Comparison of ENCODE assay signal across 2 cellular contexts in the genomic region with DNA sequence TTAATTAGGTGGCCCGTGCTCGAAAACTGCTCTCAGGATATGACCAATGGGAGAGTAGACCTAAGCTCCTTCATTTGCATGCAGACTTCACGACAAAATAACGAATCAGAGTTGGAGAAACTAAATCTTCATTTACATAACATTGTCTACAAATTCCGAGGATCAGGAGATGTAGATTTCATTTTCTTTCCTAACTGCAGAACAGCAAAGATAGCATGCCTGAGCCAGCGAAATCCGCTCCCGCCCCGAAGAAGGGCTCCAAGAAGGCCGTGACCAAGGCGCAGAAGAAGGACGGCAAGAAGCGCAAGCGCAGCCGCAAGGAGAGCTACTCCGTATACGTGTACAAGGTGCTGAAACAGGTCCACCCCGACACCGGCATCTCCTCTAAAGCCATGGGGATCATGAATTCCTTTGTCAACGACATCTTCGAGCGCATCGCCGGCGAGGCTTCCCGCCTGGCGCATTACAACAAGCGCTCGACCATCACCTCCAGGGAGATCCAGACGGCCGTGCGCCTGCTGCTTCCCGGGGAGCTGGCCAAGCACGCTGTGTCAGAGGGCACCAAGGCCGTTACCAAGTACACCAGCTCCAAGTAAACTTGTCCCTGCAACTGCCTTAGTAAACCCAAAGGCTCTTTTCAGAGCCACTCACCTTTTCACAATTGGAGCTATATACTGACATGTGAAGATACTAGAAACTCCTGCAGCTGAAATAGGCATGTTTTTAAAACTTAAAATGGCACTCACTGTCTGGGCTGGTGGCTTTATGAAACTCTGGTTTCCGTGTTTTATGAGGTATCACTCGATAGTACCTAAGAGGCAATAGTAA.
TF ChIP-seq lines count a peak whose summit lies in the region.

No MANE protein-coding gene starts in this region.

TF ChIP-seq in GM12891, 5 proteins besides CTCF, POLR2A, EP300 and RAD21:
- peak; percentile 76 for TF ChIP-seq POU2F2 (IDR thresholded peaks at IDR 0.05; ENCODE audit: low read depth, low read length)
- peak; percentile 75 for TF ChIP-seq POLR2AphosphoS5 (IDR thresholded peaks at IDR 0.05; ENCODE audit: low read depth, low read length)
- no peak for TF ChIP-seq SPI1 (IDR thresholded peaks at IDR 0.05; ENCODE audit: low read depth, low read length)
- no peak for TF ChIP-seq TAF1 (IDR thresholded peaks at IDR 0.05; ENCODE audit: low read depth, low read length)

TF ChIP-seq in H1, 55 proteins besides CTCF, POLR2A, EP300 and RAD21:
- TF ChIP-seq ASH2L (IDR thresholded peaks at IDR 0.05; ENCODE audit: low read length) (no peak), TEAD4 (IDR thresholded peaks at IDR 0.05; ENCODE audit: low read depth, low read length) (peak; percentile 45), EZH2 (IDR thresholded peaks at IDR 0.05; ENCODE audit: low read depth, low read length, severe bottlenecking) (no peak), CTBP2 (IDR thresholded peaks at IDR 0.05; ENCODE audit: borderline replicate concordance, insufficient read depth, insufficient read length, low read length) (no peak), SAP30 (IDR thresholded peaks at IDR 0.05; ENCODE audit: insufficient read depth, insufficient replicate concordance, low read length) (peak; percentile 30), GABPA (IDR thresholded peaks at IDR 0.05; ENCODE audit: borderline replicate concordance, insufficient read depth, low read length) (no peak), RNF2 (IDR thresholded peaks at IDR 0.05; ENCODE audit: borderline replicate concordance, low read depth, low read length, missing control alignments, poor library complexity, severe bottlenecking) (no peak), SP4 (IDR thresholded peaks at IDR 0.05; ENCODE audit: low read length) (peak; percentile 75; the same call in 1 of the 2 replicates), TAF1 (IDR thresholded peaks at IDR 0.05; ENCODE audit: low read depth, low read length) (peak; percentile 92), CHD2 (IDR thresholded peaks at IDR 0.05; ENCODE audit: low read length) (peak; percentile 44; the same call in 1 of the 2 replicates), POLR2AphosphoS5 (IDR thresholded peaks at IDR 0.05; ENCODE audit: low read depth, low read length) (peak; percentile 99), TBP (IDR thresholded peaks at IDR 0.05; ENCODE audit: low read depth, low read length) (peak; percentile 98), JUND (IDR thresholded peaks at IDR 0.05; ENCODE audit: low read length) (no peak), PHF8 (conservative IDR thresholded peaks at IDR 0.05; ENCODE audit: low read depth, low read length) (peak; percentile 65), CHD1 (IDR thresholded peaks at IDR 0.05; ENCODE audit: low read depth, low read length) (no peak; the same call in none of the 2 replicates), CREB1 (IDR thresholded peaks at IDR 0.05) (peak; percentile 43; the same call in 1 of the 2 replicates), TAF7 (optimal IDR thresholded peaks at IDR 0.05; ENCODE audit: borderline replicate concordance, low read depth, low read length) (peak; percentile 90), NRF1 (IDR thresholded peaks at IDR 0.05; ENCODE audit: low read depth, low read length) (0 out of 2 replicates have a peak, but pooled peaks have one; percentile 7), SP1 (IDR thresholded peaks at IDR 0.05; ENCODE audit: low read depth, low read length) (peak; percentile 94), GTF2F1 (IDR thresholded peaks at IDR 0.05; ENCODE audit: borderline replicate concordance, low read depth, low read length) (peak; percentile 92)
- TF ChIP-seq, protein P1, sequence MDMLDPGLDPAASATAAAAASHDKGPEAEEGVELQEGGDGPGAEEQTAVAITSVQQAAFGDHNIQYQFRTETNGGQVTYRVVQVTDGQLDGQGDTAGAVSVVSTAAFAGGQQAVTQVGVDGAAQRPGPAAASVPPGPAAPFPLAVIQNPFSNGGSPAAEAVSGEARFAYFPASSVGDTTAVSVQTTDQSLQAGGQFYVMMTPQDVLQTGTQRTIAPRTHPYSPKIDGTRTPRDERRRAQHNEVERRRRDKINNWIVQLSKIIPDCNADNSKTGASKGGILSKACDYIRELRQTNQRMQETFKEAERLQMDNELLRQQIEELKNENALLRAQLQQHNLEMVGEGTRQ (IDR thresholded peaks at IDR 0.05; ENCODE audit: low read length): 0 out of 2 replicates have a peak, but pooled peaks have one; percentile 1
- TF ChIP-seq, protein P2, sequence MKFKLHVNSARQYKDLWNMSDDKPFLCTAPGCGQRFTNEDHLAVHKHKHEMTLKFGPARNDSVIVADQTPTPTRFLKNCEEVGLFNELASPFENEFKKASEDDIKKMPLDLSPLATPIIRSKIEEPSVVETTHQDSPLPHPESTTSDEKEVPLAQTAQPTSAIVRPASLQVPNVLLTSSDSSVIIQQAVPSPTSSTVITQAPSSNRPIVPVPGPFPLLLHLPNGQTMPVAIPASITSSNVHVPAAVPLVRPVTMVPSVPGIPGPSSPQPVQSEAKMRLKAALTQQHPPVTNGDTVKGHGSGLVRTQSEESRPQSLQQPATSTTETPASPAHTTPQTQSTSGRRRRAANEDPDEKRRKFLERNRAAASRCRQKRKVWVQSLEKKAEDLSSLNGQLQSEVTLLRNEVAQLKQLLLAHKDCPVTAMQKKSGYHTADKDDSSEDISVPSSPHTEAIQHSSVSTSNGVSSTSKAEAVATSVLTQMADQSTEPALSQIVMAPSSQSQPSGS (IDR thresholded peaks at IDR 0.05; ENCODE audit: low read length): peak; percentile 94
